In the genomic region with DNA sequence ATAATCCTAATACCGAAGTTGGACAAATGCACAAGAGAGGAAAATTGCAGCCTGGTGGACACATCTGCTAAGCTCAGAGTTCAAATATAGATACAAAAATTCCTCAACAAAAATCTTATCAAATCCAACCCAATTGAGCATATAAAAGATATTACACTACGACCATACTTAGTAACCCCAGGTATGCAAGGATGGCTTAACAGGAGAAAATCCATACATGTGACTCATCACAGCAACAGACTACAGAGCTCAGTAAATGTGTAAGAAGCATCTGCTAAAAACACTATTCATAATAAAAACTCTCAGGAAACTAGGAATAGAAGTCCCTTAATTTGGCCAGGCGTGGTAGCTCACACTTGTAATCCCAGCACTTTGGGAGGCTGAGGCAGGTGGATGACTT, we compare ENCODE assay signal across 22 cellular contexts.
"Had no signal": no experiment of that assay in that cellular context is flagged by ENCODE, and none has a peak within 500 bp of the region (broad histone marks: within the 10 kb centered on the region; RNA-seq: fewer than 3 reads in every experiment).

No MANE protein-coding gene starts in this region.

- H3K36me3 Mint-ChIP-seq: activated naive CD4-positive, alpha-beta T cell treated with anti-CD3 and anti-CD28 coated beads, Interleukin-2, amount 50 U/mL, for 72 hours; immature natural killer cell had no signal

- H3K4me3 ChIP-seq: mucosa of descending colon, skin epidermis, tibial nerve, vagina had no signal

- H3K9me3 ChIP-seq: mucosa of descending colon, tibial nerve, vagina had no signal

- ATAC-seq: activated CD8-positive, alpha-beta T cell treated with anti-CD3 and anti-CD28 coated beads, Interleukin-2, amount 10 ng/mL, durations not matched to agents 7 days and 5 days; activated naive CD4-positive, alpha-beta T cell treated with anti-CD3 and anti-CD28 coated beads, Interleukin-2, amount 50 U/mL, for 72 hours; mucosa of descending colon; naive thymus-derived CD4-positive, alpha-beta T cell had no signal

- H3K27ac Mint-ChIP-seq: activated CD8-positive, alpha-beta T cell treated with anti-CD3 and anti-CD28 coated beads, Interleukin-2, amount 10 ng/mL, durations not matched to agents 7 days and 5 days; activated naive CD4-positive, alpha-beta T cell treated with anti-CD3 and anti-CD28 coated beads, Interleukin-2, amount 50 U/mL, for 72 hours; dendritic cell treated with granulocyte-macrophage colony-stimulating factor and Interleukin-4, amounts not matched to agents 40 ng/mL and 50 ng/mL, for 4 days; naive thymus-derived CD4-positive, alpha-beta T cell had no signal

- H3K9me3 Mint-ChIP-seq: activated naive CD4-positive, alpha-beta T cell treated with anti-CD3 and anti-CD28 coated beads, Interleukin-2, amount 50 U/mL, for 72 hours; dendritic cell treated with granulocyte-macrophage colony-stimulating factor and Interleukin-4, amounts not matched to agents 40 ng/mL and 50 ng/mL, for 4 days; naive thymus-derived CD4-positive, alpha-beta T cell had no signal

- H3K36me3 ChIP-seq: vagina had no signal

- H3K27me3 ChIP-seq: tibial nerve, vagina had no signal

- H3K4me3 Mint-ChIP-seq: activated CD8-positive, alpha-beta T cell treated with anti-CD3 and anti-CD28 coated beads, Interleukin-2, amount 10 ng/mL, durations not matched to agents 7 days and 5 days; brain; dendritic cell treated with granulocyte-macrophage colony-stimulating factor and Interleukin-4, amounts not matched to agents 40 ng/mL and 50 ng/mL, for 4 days; naive thymus-derived CD4-positive, alpha-beta T cell had no signal

- H3K27me3 Mint-ChIP-seq: brain; dendritic cell treated with granulocyte-macrophage colony-stimulating factor and Interleukin-4, amounts not matched to agents 40 ng/mL and 50 ng/mL, for 4 days; naive thymus-derived CD4-positive, alpha-beta T cell had no signal

- H3K27ac ChIP-seq: tibial nerve, vagina had no signal

- DNase-seq: activated CD4-positive, alpha-beta T cell treated with anti-CD3 and anti-CD28 coated beads for 4 hours; activated CD8-positive, alpha-beta memory T cell treated with anti-CD3 and anti-CD28 coated beads, Interleukin-2, amount 50 U/mL, for 4 hours; activated CD8-positive, alpha-beta T cell treated with anti-CD3 and anti-CD28 coated beads, Interleukin-2, amount 10 ng/mL, durations not matched to agents 7 days and 5 days; activated gamma-delta T cell; activated T-cell treated with anti-CD3 and anti-CD28 coated beads, Interleukin-2, amount 50 U/mL, for 48 hours; amygdala; effector memory CD4-positive, alpha-beta T cell; foreskin melanocyte; head of caudate nucleus; immature natural killer cell; mucosa of descending colon; naive thymus-derived CD4-positive, alpha-beta T cell; stimulated activated CD4-positive, alpha-beta T cell treated with anti-CD3 and anti-CD28 coated beads, Interleukin-15, amount 100 ng/mL, for 24 hours; stimulated activated CD4-positive, alpha-beta T cell treated with anti-CD3 and anti-CD28 coated beads, Interleukin-4, amount 100 ng/mL, for 1 hour; stimulated activated naive CD4-positive, alpha-beta T cell; T-helper 2 cell had no signal
